In the genomic region with DNA sequence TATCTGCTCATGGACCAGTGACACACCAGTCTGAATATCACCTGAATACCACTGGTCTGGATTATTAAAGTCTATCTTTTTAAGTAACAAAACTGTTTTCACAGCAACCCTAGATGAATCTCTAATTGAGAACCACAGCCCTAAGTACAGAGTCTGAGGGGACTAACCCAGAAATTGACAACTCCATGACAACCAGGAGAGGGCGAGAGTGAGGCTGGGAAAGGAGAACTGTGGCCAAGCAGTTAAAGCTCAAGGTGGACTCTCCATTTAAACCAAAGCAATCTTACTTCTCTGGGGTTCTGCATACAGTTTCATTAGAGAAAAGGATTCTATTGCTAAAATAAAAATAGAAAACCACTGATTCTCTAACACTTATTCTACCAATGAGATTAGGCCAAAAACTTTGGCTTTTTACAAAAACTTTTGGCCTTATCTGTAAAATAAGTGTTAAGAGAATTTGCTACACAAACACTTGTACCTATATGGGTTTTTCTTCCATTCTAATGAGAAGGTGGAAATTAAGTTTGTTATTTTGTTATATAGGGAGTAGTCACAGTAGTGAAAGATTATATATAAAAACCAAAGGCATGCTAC, we compare ENCODE assay signal across 9 cellular contexts. TPM values are rescaled to one million over a fixed set of nuclear protein-coding genes. Genes with fewer than 3 reads are reported as not detected.
DNase-seq lines count a peak whose midpoint lies in the region; ATAC-seq and TF ChIP-seq lines count a peak whose summit lies in the region.
"Had no signal": no experiment of that assay in that cellular context is flagged by ENCODE, and none has a peak within 500 bp of the region (broad histone marks: within the 10 kb centered on the region; RNA-seq: fewer than 3 reads in every experiment).

No MANE protein-coding gene starts in this region.

- H3K27me3 ChIP-seq in CD8-positive, alpha-beta T cell (ENCODE audit: insufficient read depth, low read length): no peaks in the 10 kb centered on the region

- POLR2A ChIA-PET in CD8-positive, alpha-beta T cell (lab: Charles Lee): interaction anchor here (0.8 kb wide), 1 partner anchor 11 kb away, joined by 3 read pairs; a partner anchor contains a TSS

- peak; percentile 11 to 65 (median 44) for DNase-seq in CD8-positive, alpha-beta T cell
- DNase-seq in NCI-H82 (lab: John Stamatoyannopoulos, UW): peak; percentile 73
- peak; percentile 80 for DNase-seq in activated CD8-positive, alpha-beta memory T cell treated with anti-CD3 and anti-CD28 coated beads, Interleukin-2, amount 10 ng/mL, durations not matched to agents 7 days and 5 days
- DNase-seq in foreskin fibroblast: peak; percentile 28 to 71
- DNase-seq in retina: peak; percentile 33
- no peak for DNase-seq in cerebellar nuclear complex (lab: John Stamatoyannopoulos, UW)

- H3K4me3 Mint-ChIP-seq in CD8-positive, alpha-beta T cell: no peak overlapping the region
- H3K4me3 Mint-ChIP-seq in activated CD8-positive, alpha-beta memory T cell treated with anti-CD3 and anti-CD28 coated beads, Interleukin-2, amount 10 ng/mL, durations not matched to agents 7 days and 5 days: no peak overlapping the region
- H3K4me3 Mint-ChIP-seq: activated naive CD8-positive, alpha-beta T cell had no signal

- peaks cover 13% of the 10 kb centered on the region for H3K4me1 ChIP-seq in CD8-positive, alpha-beta T cell (ENCODE audit: insufficient read depth, low read length)

- H3K27me3 Mint-ChIP-seq in CD8-positive, alpha-beta T cell (ENCODE audit: low read depth): no peaks in the 10 kb centered on the region
- peaks cover 2% of the 10 kb centered on the region for H3K27me3 Mint-ChIP-seq in activated CD8-positive, alpha-beta memory T cell treated with anti-CD3 and anti-CD28 coated beads, Interleukin-2, amount 10 ng/mL, durations not matched to agents 7 days and 5 days
- H3K27me3 Mint-ChIP-seq: activated naive CD8-positive, alpha-beta T cell had no signal

- H3K4me3 ChIP-seq in CD8-positive, alpha-beta T cell (ENCODE audit: low read depth, low read length): no peak overlapping the region
- no peak overlapping the region for H3K4me3 ChIP-seq in foreskin fibroblast (ENCODE audit: low read depth in 1 of 2, low read length in 2 of 2)

- ATAC-seq in CD8-positive, alpha-beta T cell: peak; percentile 87
- peak; percentile 88 for ATAC-seq in GM18909 (IDR thresholded peaks at IDR 0.05; ENCODE audit: poor library complexity, unreplicated experiment)
- peak; percentile 73 for ATAC-seq in HG03097 (IDR thresholded peaks at IDR 0.05; ENCODE audit: low FRiP score, unreplicated experiment)
- peak; percentile 97 for ATAC-seq in activated CD8-positive, alpha-beta memory T cell treated with anti-CD3 and anti-CD28 coated beads, Interleukin-2, amount 10 ng/mL, durations not matched to agents 7 days and 5 days

- no peaks in the 10 kb centered on the region for H3K36me3 Mint-ChIP-seq in CD8-positive, alpha-beta T cell
- H3K36me3 Mint-ChIP-seq in activated CD8-positive, alpha-beta memory T cell treated with anti-CD3 and anti-CD28 coated beads, Interleukin-2, amount 10 ng/mL, durations not matched to agents 7 days and 5 days: no peaks in the 10 kb centered on the region
- H3K36me3 Mint-ChIP-seq: activated naive CD8-positive, alpha-beta T cell had no signal

- no peaks in the 10 kb centered on the region for H3K9me3 Mint-ChIP-seq in CD8-positive, alpha-beta T cell
- no peaks in the 10 kb centered on the region for H3K9me3 Mint-ChIP-seq in activated CD8-positive, alpha-beta memory T cell treated with anti-CD3 and anti-CD28 coated beads, Interleukin-2, amount 10 ng/mL, durations not matched to agents 7 days and 5 days (ENCODE audit: low read depth)

- H3K4me1 Mint-ChIP-seq in CD8-positive, alpha-beta T cell (ENCODE audit: low read depth): peaks cover 27% of the 10 kb centered on the region
- H3K4me1 Mint-ChIP-seq in activated CD8-positive, alpha-beta memory T cell treated with anti-CD3 and anti-CD28 coated beads, Interleukin-2, amount 10 ng/mL, durations not matched to agents 7 days and 5 days: peaks cover 27% of the 10 kb centered on the region

- CTCF ChIA-PET in CD8-positive, alpha-beta T cell (lab: Charles Lee): interaction anchor here (0.6 to 1.8 kb wide), 14 partner anchors 9 to 970 kb away, joined by 3 to 10 read pairs (median 4); a partner anchor contains a TSS
- CTCF ChIA-PET in activated CD8-positive, alpha-beta memory T cell treated with anti-CD3 and anti-CD28 coated beads, Interleukin-2, amount 10 ng/mL, durations not matched to agents 7 days and 5 days (lab: Charles Lee): interaction anchor here (0.6 to 1.5 kb wide), 16 partner anchors 8 to 991 kb away, joined by 3 to 18 read pairs (median 4); a partner anchor contains a TSS

- H3K36me3 ChIP-seq in CD8-positive, alpha-beta T cell (ENCODE audit: insufficient read depth, low read length): no peaks in the 10 kb centered on the region

- TF ChIP-seq CTCF in CD8-positive, alpha-beta T cell (IDR thresholded peaks at IDR 0.05): no peak
- TF ChIP-seq CTCF in foreskin fibroblast (IDR thresholded peaks at IDR 0.05; ENCODE audit: low read depth, low read length): peak; percentile 68

- no peak overlapping the region for H3K27ac ChIP-seq in CD8-positive, alpha-beta T cell (ENCODE audit: low read depth, low read length)

- no peaks in the 10 kb centered on the region for H3K9me3 ChIP-seq in CD8-positive, alpha-beta T cell (ENCODE audit: low read length)

- intact Hi-C loops in CD8-positive, alpha-beta T cell (cut with DNase I, micrococcal nuclease): loop anchor here (1.0 to 5.0 kb wide), 7 partner anchors 12 to 975 kb away; a partner anchor contains a TSS

- H3K27ac Mint-ChIP-seq in CD8-positive, alpha-beta T cell: no peak overlapping the region
- H3K27ac Mint-ChIP-seq in activated CD8-positive, alpha-beta memory T cell treated with anti-CD3 and anti-CD28 coated beads, Interleukin-2, amount 10 ng/mL, durations not matched to agents 7 days and 5 days: no peak overlapping the region
- H3K27ac Mint-ChIP-seq: activated naive CD8-positive, alpha-beta T cell had no signal

RNA-seq across cellular contexts. Expression of a gene that starts 11.4 kb away (rescaled TPM):
- total RNA-seq in CD8-positive, alpha-beta T cell: under 1 TPM; 0.22 to 0.94 TPM
- under 1 TPM; 0.70 to 0.73 TPM for total RNA-seq in activated CD8-positive, alpha-beta memory T cell treated with anti-CD3 and anti-CD28 coated beads, Interleukin-2, amount 10 ng/mL, durations not matched to agents 7 days and 5 days

Comparison
In these comparisons a context has a peak if more than half of its experiments do, and no peak if none do; other contexts are left out.
1. DNase-seq: peak in CD8-positive, alpha-beta T cell (7 of 7), NCI-H82 (single experiment), activated CD8-positive, alpha-beta memory T cell treated with anti-CD3 and anti-CD28 coated beads, Interleukin-2, amount 10 ng/mL, durations not matched to agents 7 days and 5 days (single experiment), foreskin fibroblast (2 of 2) and retina (single experiment); none in cerebellar nuclear complex (0 of 2).
2. Peak in every context shown above with its lines, with median percentiles within 50 percentile points of each other: ATAC-seq.